Comparison of ENCODE assay signal across 12 cellular contexts in the genomic region with DNA sequence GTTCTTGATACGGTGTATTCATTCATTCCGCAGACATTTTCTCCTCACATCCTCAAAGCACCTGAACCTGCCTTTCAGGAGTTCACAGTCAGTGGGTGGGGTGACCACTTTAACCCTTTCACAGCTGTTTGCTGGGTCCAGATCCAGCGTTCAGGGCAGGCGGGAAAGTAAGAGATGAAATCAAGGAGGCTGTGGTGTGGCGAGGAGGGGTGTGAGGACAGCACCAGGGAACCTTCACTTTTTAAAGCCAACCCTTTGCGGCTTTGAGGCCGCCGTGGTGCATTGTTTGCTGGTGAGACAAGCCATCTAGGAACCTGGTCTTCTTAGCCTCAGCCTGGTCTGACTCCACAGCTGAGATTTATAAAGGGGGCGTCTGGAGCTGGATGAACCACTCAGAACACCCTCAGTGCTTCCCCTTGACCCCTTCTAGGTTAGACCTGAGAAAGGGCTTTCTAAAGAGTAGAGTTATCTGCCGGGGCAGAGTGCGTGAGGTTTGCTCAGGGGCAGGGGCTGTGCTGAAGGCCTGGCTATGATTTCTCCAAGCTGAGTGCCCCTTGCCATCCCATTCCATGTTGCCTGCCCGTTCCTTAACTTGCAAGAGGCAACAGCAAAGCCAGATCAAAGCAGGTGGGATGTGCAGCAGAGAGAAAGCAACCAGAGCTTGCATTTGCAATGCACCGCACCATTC. TPM values are rescaled to one million over a fixed set of nuclear protein-coding genes. Genes with fewer than 3 reads are reported as not detected.
DNase-seq lines count a peak whose midpoint lies in the region; ATAC-seq lines count a peak whose summit lies in the region.
"Had no signal": no experiment of that assay in that cellular context is flagged by ENCODE, and none has a peak within 500 bp of the region (broad histone marks: within the 10 kb centered on the region; RNA-seq: fewer than 3 reads in every experiment).

No MANE protein-coding gene starts in this region.

- CTCF ChIA-PET in activated CD4-positive, alpha-beta memory T cell treated with anti-CD3 and anti-CD28 coated beads for 36 hours (lab: Charles Lee), result interaction anchor here (0.6 to 18.5 kb wide), 13 partner anchors 12 to 1099 kb away, joined by 3 to 392 read pairs (median 8); a partner anchor contains a TSS

- peak overlapping the region; percentile 93 for H3K4me3 Mint-ChIP-seq in activated CD4-positive, alpha-beta memory T cell treated with anti-CD3 and anti-CD28 coated beads for 36 hours
- H3K4me3 Mint-ChIP-seq in effector memory CD8-positive, alpha-beta T cell, result peak overlapping the region; percentile 87 to 90
- H3K4me3 Mint-ChIP-seq in stimulated activated naive CD8-positive, alpha-beta T cell treated with anti-CD3 and anti-CD28 coated beads, Interleukin-15, Interleukin-2, amounts not matched to agents 100 ng/mL and 50 ng/mL, for 24 hours, result peak overlapping the region; percentile 93

- peak; percentile 16 for ATAC-seq in effector memory CD8-positive, alpha-beta T cell (replicated peaks)
- no peak for ATAC-seq in HG03378 (IDR thresholded peaks at IDR 0.05; ENCODE audit: unreplicated experiment)
- ATAC-seq: left colon had no signal

- intact Hi-C loops in activated CD4-positive, alpha-beta memory T cell treated with anti-CD3 and anti-CD28 coated beads for 36 hours (cut with micrococcal nuclease), result loop anchor here (5.0 kb wide), 1 partner anchor 1123 kb away; a partner anchor contains a TSS

- peak; percentile 64 for DNase-seq in activated CD4-positive, CD25-positive, alpha-beta regulatory T cell treated with anti-CD3 and anti-CD28 coated beads, Interleukin-2, amount 50 U/mL, for 72 hours
- DNase-seq in activated CD4-positive, CD25-positive, alpha-beta regulatory T cell (lab: John Stamatoyannopoulos, UW), result no peak
- peak; percentile 76 for DNase-seq in activated CD4-positive, alpha-beta memory T cell treated with anti-CD3 and anti-CD28 coated beads for 36 hours
- DNase-seq in effector memory CD8-positive, alpha-beta T cell, result peak; percentile 47 to 60 (median 51)
- DNase-seq in NAMALWA (ENCODE audit: low spot score) (no peak), cerebellar cortex (ENCODE audit: low spot score) (no peak)
- DNase-seq: brain microvascular endothelial cell, NCI-H2081 treated with DMSO at 0.1 percent for 48 hours, WERI-Rb-1 had no signal

- H3K36me3 Mint-ChIP-seq in activated CD4-positive, alpha-beta memory T cell treated with anti-CD3 and anti-CD28 coated beads for 36 hours, result peaks cover 59% of the 10 kb centered on the region
- H3K36me3 Mint-ChIP-seq in effector memory CD8-positive, alpha-beta T cell (ENCODE audit: insufficient read depth), result peaks cover 57% of the 10 kb centered on the region
- H3K36me3 Mint-ChIP-seq in stimulated activated naive CD8-positive, alpha-beta T cell treated with anti-CD3 and anti-CD28 coated beads, Interleukin-15, Interleukin-2, amounts not matched to agents 100 ng/mL and 50 ng/mL, for 24 hours (ENCODE audit: low read depth), result peaks cover 59% of the 10 kb centered on the region

- peaks cover 3% of the 10 kb centered on the region for H3K9me3 Mint-ChIP-seq in activated CD4-positive, alpha-beta memory T cell treated with anti-CD3 and anti-CD28 coated beads for 36 hours
- no peaks in the 10 kb centered on the region for H3K9me3 Mint-ChIP-seq in effector memory CD8-positive, alpha-beta T cell
- no peaks in the 10 kb centered on the region for H3K9me3 Mint-ChIP-seq in stimulated activated naive CD8-positive, alpha-beta T cell treated with anti-CD3 and anti-CD28 coated beads, Interleukin-15, Interleukin-2, amounts not matched to agents 100 ng/mL and 50 ng/mL, for 24 hours

- peaks cover 65% of the 10 kb centered on the region for H3K4me1 Mint-ChIP-seq in activated CD4-positive, alpha-beta memory T cell treated with anti-CD3 and anti-CD28 coated beads for 36 hours (ENCODE audit: low read depth)
- H3K4me1 Mint-ChIP-seq in effector memory CD8-positive, alpha-beta T cell (ENCODE audit: low read depth in 2 of 2), result peaks cover 69 to 70% of the 10 kb centered on the region in 2 donors
- H3K4me1 Mint-ChIP-seq in stimulated activated naive CD8-positive, alpha-beta T cell treated with anti-CD3 and anti-CD28 coated beads, Interleukin-15, Interleukin-2, amounts not matched to agents 100 ng/mL and 50 ng/mL, for 24 hours (ENCODE audit: low read depth), result peaks cover 93% of the 10 kb centered on the region

- POLR2A ChIA-PET in activated CD4-positive, alpha-beta memory T cell treated with anti-CD3 and anti-CD28 coated beads for 36 hours (lab: Charles Lee), result interaction anchor here (0.7 to 8.2 kb wide), 20 partner anchors 12 to 1125 kb away, joined by 3 to 169 read pairs (median 10); a partner anchor contains a TSS

- no peaks in the 10 kb centered on the region for H3K27me3 Mint-ChIP-seq in activated CD4-positive, alpha-beta memory T cell treated with anti-CD3 and anti-CD28 coated beads for 36 hours
- H3K27me3 Mint-ChIP-seq in effector memory CD8-positive, alpha-beta T cell, result no peaks in the 10 kb centered on the region
- no peaks in the 10 kb centered on the region for H3K27me3 Mint-ChIP-seq in stimulated activated naive CD8-positive, alpha-beta T cell treated with anti-CD3 and anti-CD28 coated beads, Interleukin-15, Interleukin-2, amounts not matched to agents 100 ng/mL and 50 ng/mL, for 24 hours

- H3K27ac Mint-ChIP-seq in activated CD4-positive, alpha-beta memory T cell treated with anti-CD3 and anti-CD28 coated beads for 36 hours, result peak overlapping the region; percentile 96
- H3K27ac Mint-ChIP-seq in effector memory CD8-positive, alpha-beta T cell, result peak overlapping the region; percentile 94 to 97
- peak overlapping the region; percentile 100 for H3K27ac Mint-ChIP-seq in stimulated activated naive CD8-positive, alpha-beta T cell treated with anti-CD3 and anti-CD28 coated beads, Interleukin-15, Interleukin-2, amounts not matched to agents 100 ng/mL and 50 ng/mL, for 24 hours

RNA-seq across cellular contexts. Expression of a gene that starts 0.9 kb away (rescaled TPM):
- total RNA-seq in activated CD4-positive, alpha-beta memory T cell treated with anti-CD3 and anti-CD28 coated beads for 36 hours, result 100 to 1,000 TPM; 137 to 145 TPM

Comparison
In these comparisons a context has a peak if more than half of its experiments do, and no peak if none do; other contexts are left out.
1. DNase-seq: peak in activated CD4-positive, CD25-positive, alpha-beta regulatory T cell treated with anti-CD3 and anti-CD28 coated beads, Interleukin-2, amount 50 U/mL, for 72 hours (single experiment), activated CD4-positive, alpha-beta memory T cell treated with anti-CD3 and anti-CD28 coated beads for 36 hours (single experiment) and effector memory CD8-positive, alpha-beta T cell (3 of 3); none in activated CD4-positive, CD25-positive, alpha-beta regulatory T cell (0 of 4), NAMALWA (single experiment) and cerebellar cortex (single experiment).
2. Peak in every context shown above with its lines, with median percentiles within 50 percentile points of each other: H3K27ac Mint-ChIP-seq and H3K4me3 Mint-ChIP-seq.